8 cellular contexts compared by ENCODE assay signal in genomic region chr17:34892864-34893263, GRCh38.
DNase-seq lines count a peak whose midpoint lies in the region; ATAC-seq and TF ChIP-seq lines count a peak whose summit lies in the region.

No MANE protein-coding gene starts in this region.

- H3K4me2 ChIP-seq in neuronal stem cell (ENCODE audit: insufficient read depth, low read length, poor library complexity, severe bottlenecking), result no peak overlapping the region

- H2BK12ac ChIP-seq in neuronal stem cell (ENCODE audit: low read length), result no peak overlapping the region

- H4K8ac ChIP-seq in neuronal stem cell (ENCODE audit: low read depth, low read length), result no peak overlapping the region

- H3K27me3 ChIP-seq in cardiac muscle cell (peaks cover 18% of the 10 kb centered on the region), neuronal stem cell (ENCODE audit: control insufficient read depth in 3 of 3, insufficient read depth in 3 of 3, low read depth in 1 of 3, low read length in 3 of 3) (peaks cover 0 to 4% (median 0%) of the 10 kb centered on the region in 3 experiments), sigmoid colon (peaks cover 0 to 35% (median 0%) of the 10 kb centered on the region in 3 donors)

- H2AK5ac ChIP-seq in neuronal stem cell (ENCODE audit: low read depth, low read length), result peak overlapping the region; percentile 42

- peak overlapping the region; percentile 30 for H3K23ac ChIP-seq in neuronal stem cell (ENCODE audit: low read depth, low read length, poor library complexity)

- H3K9me3 ChIP-seq in cardiac muscle cell (ENCODE audit: low read depth) (no peaks in the 10 kb centered on the region), neuronal stem cell (replicated peaks in 1 of 2; ENCODE audit: control insufficient read depth in 2 of 2, insufficient read depth in 1 of 2, low read depth in 1 of 2, low read length in 2 of 2) (no peaks in the 10 kb centered on the region), sigmoid colon (no peaks in the 10 kb centered on the region)

- TF ChIP-seq EP300 in sigmoid colon (IDR thresholded peaks at IDR 0.05), result no peak

- H2BK15ac ChIP-seq in neuronal stem cell (ENCODE audit: low read length), result peak overlapping the region; percentile 35

- H3K36me3 ChIP-seq in cardiac muscle cell (no peaks in the 10 kb centered on the region), neuronal stem cell (replicated peaks in 1 of 2; ENCODE audit: control insufficient read depth in 2 of 2, insufficient read depth in 2 of 2, low read length in 2 of 2) (no peaks in the 10 kb centered on the region), sigmoid colon (no peaks in the 10 kb centered on the region)

- H4K91ac ChIP-seq in neuronal stem cell (ENCODE audit: low read depth, low read length, poor library complexity), result no peak overlapping the region

- H3K79me1 ChIP-seq in neuronal stem cell (ENCODE audit: low read depth, low read length), result no peaks in the 10 kb centered on the region

- no peak overlapping the region for H3K4ac ChIP-seq in neuronal stem cell (ENCODE audit: low read length)

- no peak overlapping the region for H2AFZ ChIP-seq in neuronal stem cell (ENCODE audit: low read length)

- H3K18ac ChIP-seq in neuronal stem cell (ENCODE audit: low read length), result peak overlapping the region; percentile 76

- DNase-seq in cardiac muscle cell (ENCODE audit: low read depth in 1 of 2, low spot score in 1 of 2) (peak; percentile 14 to 59), cardiac septum (ENCODE audit: low spot score) (no peak), NCI-H1694 (lab: John Stamatoyannopoulos, UW) (peak; percentile 69), astrocyte of the hippocampus (ENCODE audit: low read depth, low spot score) (peak; percentile 11), neuronal stem cell (ENCODE audit: low spot score) (peak; percentile 46), sigmoid colon (no peak)

- no peak overlapping the region for H3K9ac ChIP-seq in neuronal stem cell (ENCODE audit: low read depth, low read length, poor library complexity)

- H3K4me1 ChIP-seq in cardiac muscle cell (ENCODE audit: low read depth), result no peaks in the 10 kb centered on the region
- H3K4me1 ChIP-seq in neuronal stem cell (ENCODE audit: control insufficient read depth in 2 of 2, insufficient read depth in 1 of 2, low read depth in 1 of 2, low read length in 2 of 2), result no peaks in the 10 kb centered on the region
- H3K4me1 ChIP-seq in sigmoid colon, result no peaks in the 10 kb centered on the region

- H3K4me3 ChIP-seq in cardiac muscle cell (no peak overlapping the region), neuronal stem cell (ENCODE audit: low read length in 2 of 2) (no peak overlapping the region), sigmoid colon (no peak overlapping the region)

- ATAC-seq in HG03280 (IDR thresholded peaks at IDR 0.05; ENCODE audit: unreplicated experiment), result no peak
- no peak for ATAC-seq in GM21528 (IDR thresholded peaks at IDR 0.05; ENCODE audit: low FRiP score, unreplicated experiment)

- intact Hi-C loops in cardiac septum (cut with DNase I), result no loop called here
- intact Hi-C loops in sigmoid colon (cut with DNase I), result no loop called here

- H2BK120ac ChIP-seq in neuronal stem cell (ENCODE audit: low read depth, low read length), result peak overlapping the region; percentile 62

- peak; percentile 48 for TF ChIP-seq CTCF in cardiac muscle cell (IDR thresholded peaks at IDR 0.05; ENCODE audit: low read depth, low read length)
- no peak for TF ChIP-seq CTCF in sigmoid colon (IDR thresholded peaks at IDR 0.05)

- no CpG with 5 or more reads among the region's 6 CpGs for WGBS in neuronal stem cell (ENCODE audit: extremely low coverage in 2 of 2, insufficient read length in 2 of 2, insufficient replicate concordance in 1 of 2), 2 donors
- WGBS in sigmoid colon, 2 donors, result 29 to 31% methylated on average over 6 of the region's 6 CpGs

- H2BK5ac ChIP-seq in neuronal stem cell (ENCODE audit: low read length), result no peak overlapping the region

- no peak for TF ChIP-seq POLR2A in sigmoid colon (IDR thresholded peaks at IDR 0.05)

- H3K14ac ChIP-seq in neuronal stem cell (ENCODE audit: low read length), result no peak overlapping the region

- no peak overlapping the region for H3K27ac ChIP-seq in cardiac muscle cell
- no peak overlapping the region for H3K27ac ChIP-seq in neuronal stem cell (replicated peaks; ENCODE audit: low read length)
- no peak overlapping the region for H3K27ac ChIP-seq in sigmoid colon

Comparison
In these comparisons a context has a peak if more than half of its experiments do, and no peak if none do; other contexts are left out.
1. DNase-seq: peak in cardiac muscle cell (2 of 2), NCI-H1694 (single experiment), astrocyte of the hippocampus (single experiment) and neuronal stem cell (single experiment); none in cardiac septum (single experiment) and sigmoid colon (single experiment).